ENCODE assay signal across 8 cellular contexts in the genomic region with DNA sequence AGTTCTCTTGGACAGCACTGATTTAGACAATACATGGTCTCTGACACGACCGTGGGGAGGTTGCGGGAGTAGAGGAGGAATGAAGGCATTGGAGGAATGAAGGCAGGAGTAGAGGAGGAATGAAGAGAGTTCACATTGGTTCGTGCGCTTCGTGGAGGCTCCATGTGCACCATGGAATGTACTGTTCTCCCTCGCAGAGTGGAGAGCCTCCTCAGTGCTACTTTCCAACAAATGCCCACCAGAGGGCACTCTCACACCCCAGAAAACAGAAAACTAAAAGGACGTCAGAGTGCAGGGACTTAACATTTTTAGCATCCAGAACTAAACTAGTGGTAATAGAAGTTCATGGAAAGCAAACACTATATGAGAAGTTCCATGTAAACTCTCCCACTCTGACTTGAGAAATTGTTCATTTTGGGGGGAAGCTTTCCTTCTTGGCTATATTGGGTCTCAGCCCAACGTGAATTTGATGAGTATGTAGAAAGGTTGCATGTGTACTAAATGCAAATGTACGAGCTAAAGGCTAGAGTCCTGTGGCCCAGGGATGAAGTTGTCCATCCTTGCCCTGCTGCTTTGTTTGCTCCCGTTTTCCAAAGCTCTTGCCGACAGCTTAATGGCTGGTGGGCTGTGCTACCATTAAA.
A peak's percentile ranks its signal among the peaks of the same experiment; 100 is the strongest.
DNase-seq lines count a peak whose midpoint lies in the region; ATAC-seq, FAIRE-seq and TF ChIP-seq lines count a peak whose summit lies in the region.

No MANE protein-coding gene starts in this region.

- H3K9me3 ChIP-seq in NT2/D1 (ENCODE audit: insufficient read depth, low read length) (no peaks in the 10 kb centered on the region), GM12878 (replicated peaks; ENCODE audit: control insufficient read depth, insufficient read depth, low read length) (no peaks in the 10 kb centered on the region)

- no TSS peak for BruUV-seq in GM12878 (replicated peaks; lab: Mats Ljungman, UMichigan)

- POLR2A ChIA-PET in GM12878 (lab: Charles Lee): no interaction called here

- H3K36me3 ChIP-seq in NT2/D1 (ENCODE audit: insufficient read depth, insufficient read length, low read length) (no peaks in the 10 kb centered on the region), GM12878 (ENCODE audit: control insufficient read depth in 2 of 2, insufficient read depth in 2 of 2, low read length in 1 of 2) (no peaks in the 10 kb centered on the region)

- H3K4me1 ChIP-seq in NT2/D1 (ENCODE audit: insufficient read depth, insufficient read length) (no peaks in the 10 kb centered on the region), GM12878 (ENCODE audit: control insufficient read depth, insufficient read depth, low read length) (no peaks in the 10 kb centered on the region)

- SMC1A ChIA-PET in GM12878 (lab: Charles Lee; ENCODE audit: uncharacterized antibody, unreplicated experiment): interaction anchor here (0.7 to 1.4 kb wide), 4 partner anchors 9 to 450 kb away, joined by 3 to 6 read pairs (median 4); no protein-coding TSS in a partner anchor

- H3K27me3 ChIP-seq in HL-60 (ENCODE audit: insufficient read depth, poor library complexity, severe bottlenecking): no peaks in the 10 kb centered on the region
- peaks cover 26% of the 10 kb centered on the region for H3K27me3 ChIP-seq in NT2/D1 (ENCODE audit: insufficient read depth, insufficient read length)
- H3K27me3 ChIP-seq in GM12878 (replicated peaks in 1 of 2; ENCODE audit: control insufficient read depth in 2 of 2, insufficient read depth in 2 of 2, low read length in 1 of 2): no peaks in the 10 kb centered on the region; a peak in 1 of 4 replicates

- H3K9ac ChIP-seq in NT2/D1 (ENCODE audit: insufficient read length, low read depth) (no peak overlapping the region), GM12878 (ENCODE audit: control insufficient read depth, insufficient read depth, low read length) (no peak overlapping the region)

- CTCF ChIA-PET in GM12878 (lab: Yijun Ruan, JAX): interaction anchor here (0.7 to 3.2 kb wide), 12 partner anchors 9 to 1235 kb away, joined by 3 to 14 read pairs (median 4); no protein-coding TSS in a partner anchor

- ATAC-seq in GM18868 (IDR thresholded peaks at IDR 0.05; ENCODE audit: unreplicated experiment) (peak; percentile 86), GM12878 (peak; percentile 94)

- no peak overlapping the region for H3K27ac ChIP-seq in HL-60 (replicated peaks)
- no peak overlapping the region for H3K27ac ChIP-seq in GM12878 (ENCODE audit: control insufficient read depth, insufficient read depth)

- no peak for TF ChIP-seq EP300 in GM12878 (IDR thresholded peaks at IDR 0.05; ENCODE audit: borderline replicate concordance in 1 of 2, control insufficient read depth in 1 of 2, low read depth in 2 of 2, low read length in 2 of 2)

- no peaks in the 10 kb centered on the region for H4K20me1 ChIP-seq in GM12878 (ENCODE audit: control insufficient read depth, insufficient read depth)

- no peak overlapping the region for H3K4me2 ChIP-seq in GM12878 (ENCODE audit: control insufficient read depth, insufficient read depth)

- TF ChIP-seq CTCF in HL-60 (IDR thresholded peaks at IDR 0.05; ENCODE audit: insufficient read depth, low read length): peak; percentile 66
- peak; percentile 73 to 82 (median 81) for TF ChIP-seq CTCF in GM12878 (IDR thresholded peaks at IDR 0.05 in 2 of 3, conservative IDR thresholded peaks at IDR 0.05 in 1 of 3; ENCODE audit: control insufficient read depth in 2 of 3, extremely low read depth in 1 of 3, insufficient read depth in 1 of 3, low read depth in 3 of 3, low read length in 3 of 3)

- H2AFZ ChIP-seq in GM12878 (ENCODE audit: control insufficient read depth, low read depth, low read length): no peak overlapping the region

- no peak overlapping the region for H3K4me3 ChIP-seq in HL-60 (replicated peaks; ENCODE audit: insufficient read depth, low read length)
- H3K4me3 ChIP-seq in NT2/D1 (ENCODE audit: insufficient read length, low read depth): no peak overlapping the region
- no peak overlapping the region for H3K4me3 ChIP-seq in GM12878

- in situ Hi-C loops in GM12878 (cut with MboI): no loop called here

- DNase-seq in CMK (ENCODE audit: low read depth) (peak; percentile 29), HL-60 (ENCODE audit: low read depth in 1 of 2, low spot score in 1 of 2) (peak in 1 of 2 experiments; percentile 31), NT2/D1 (ENCODE audit: low read depth, low spot score) (peak; percentile 72), GM12878 (ENCODE audit: low read depth, low spot score) (no peak), posterior vena cava (ENCODE audit: low spot score) (no peak)
- peak; percentile 27 to 35 for DNase-seq in stimulated activated CD4-positive, alpha-beta T cell treated with anti-CD3 and anti-CD28 coated beads, Interleukin-2, amount 100 ng/mL, for 48 hours

- no peak for FAIRE-seq in GM12878 (lab: Jason Lieb, UNC)
- peak; percentile 93 for FAIRE-seq in islet of Langerhans (lab: Jason Lieb, UNC)

- TF ChIP-seq POLR2A in GM12878 (IDR thresholded peaks at IDR 0.05; ENCODE audit: low read depth, low read length): no peak

- H3K79me2 ChIP-seq in GM12878 (ENCODE audit: control insufficient read depth, insufficient read depth, low read length): no peaks in the 10 kb centered on the region

- intact Hi-C loops in GM12878 (cut with micrococcal nuclease; ENCODE audit: unreplicated experiment) (loop anchor here (5.0 kb wide), 2 partner anchors 222 to 447 kb away; no protein-coding TSS in a partner anchor), posterior vena cava (cut with DNase I) (loop anchor here in 1 of 2 donors (10.0 kb wide), 1 partner anchor 440 kb away; no protein-coding TSS in a partner anchor)

- RAD21 ChIA-PET in GM12878 (lab: Charles Lee; ENCODE audit: unreplicated experiment): interaction anchor here (1.0 kb wide), 1 partner anchor 113 kb away, joined by 3 read pairs; no protein-coding TSS in a partner anchor

- 6% methylated on average over 12 of the region's 12 CpGs for WGBS in GM12878 (ENCODE audit: insufficient coverage, insufficient replicate concordance, low lambda C conversion rate, missing lambda C conversion rate)

- TF ChIP-seq RAD21 in GM12878 (IDR thresholded peaks at IDR 0.05; ENCODE audit: insufficient read depth, low read depth, low read length): peak; percentile 49

TF ChIP-seq in GM12878, 131 proteins besides CTCF, POLR2A, EP300 and RAD21:
- TF ChIP-seq FOS (IDR thresholded peaks at IDR 0.05; ENCODE audit: borderline replicate concordance, extremely low read depth, insufficient read length) (no peak), SMC3 (IDR thresholded peaks at IDR 0.05; ENCODE audit: borderline replicate concordance, low read length) (peak; percentile 21; the same call in 1 of the 2 replicates)

Comparison
In these comparisons a context has a peak if more than half of its experiments do, and no peak if none do; other contexts are left out.
1. DNase-seq: peak in CMK (single experiment), NT2/D1 (single experiment) and stimulated activated CD4-positive, alpha-beta T cell treated with anti-CD3 and anti-CD28 coated beads, Interleukin-2, amount 100 ng/mL, for 48 hours (2 of 2); none in GM12878 (single experiment) and posterior vena cava (single experiment).